Comparison of ENCODE assay signal across 10 cellular contexts in the genomic region with DNA sequence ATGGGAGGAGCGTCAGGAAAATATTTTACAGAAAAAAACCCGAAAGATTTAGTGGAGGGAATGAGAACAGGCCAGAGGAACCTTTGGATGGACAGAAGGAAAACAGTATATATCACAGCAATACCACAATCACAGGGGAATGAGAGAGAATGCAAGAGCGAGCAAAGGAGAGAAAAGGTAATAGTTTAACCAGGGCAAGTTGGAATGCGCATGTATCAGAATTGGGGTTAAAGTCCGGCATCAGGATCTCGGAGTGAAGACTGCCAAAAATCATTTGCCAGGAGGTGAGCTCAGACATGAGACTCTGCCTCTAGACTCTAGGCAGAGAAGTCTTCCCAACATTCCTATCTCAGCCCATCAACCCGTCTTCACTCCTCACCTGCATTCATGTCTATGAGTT. TPM values are rescaled to one million over a fixed set of nuclear protein-coding genes. Genes with fewer than 3 reads are reported as not detected.
DNase-seq lines count a peak whose midpoint lies in the region; ATAC-seq and TF ChIP-seq lines count a peak whose summit lies in the region.
"Had no signal": no experiment of that assay in that cellular context is flagged by ENCODE, and none has a peak within 500 bp of the region (broad histone marks: within the 10 kb centered on the region; RNA-seq: fewer than 3 reads in every experiment).

No MANE protein-coding gene starts in this region.

- H3K36me3 ChIP-seq in Karpas-422 (ENCODE audit: insufficient read depth, low read length): peaks cover 61% of the 10 kb centered on the region
- peaks cover 29% of the 10 kb centered on the region for H3K36me3 ChIP-seq in brain microvascular endothelial cell (replicated peaks)
- H3K36me3 ChIP-seq in mesodermal cell (ENCODE audit: control insufficient read depth, insufficient read depth, low read length): peaks cover 64% of the 10 kb centered on the region
- H3K36me3 ChIP-seq in subcutaneous abdominal adipose tissue (ENCODE audit: control insufficient read depth in 5 of 5, insufficient read depth in 5 of 5, low read length in 5 of 5): peaks cover 3 to 26% (median 20%) of the 10 kb centered on the region in 5 donors
- peaks cover 72% of the 10 kb centered on the region for H3K36me3 ChIP-seq in WERI-Rb-1

- H3K27me3 ChIP-seq in Karpas-422 (ENCODE audit: low read length) (no peaks in the 10 kb centered on the region), brain microvascular endothelial cell (replicated peaks) (no peaks in the 10 kb centered on the region), subcutaneous abdominal adipose tissue (ENCODE audit: control insufficient read depth in 5 of 5, insufficient read depth in 4 of 5, low read length in 5 of 5) (peaks cover 0 to 3% (median 0%) of the 10 kb centered on the region in 5 donors), WERI-Rb-1 (ENCODE audit: insufficient read depth, low read depth, severe bottlenecking) (no peaks in the 10 kb centered on the region)

- H3K9ac ChIP-seq in Karpas-422 (ENCODE audit: low read length) (peak overlapping the region; percentile 85), subcutaneous abdominal adipose tissue (ENCODE audit: low read length in 5 of 5) (no peak overlapping the region)

- no peaks in the 10 kb centered on the region for H3K9me3 Mint-ChIP-seq in activated T-helper 1 cell treated with anti-CD3 and anti-CD28 coated beads, Interleukin-12 subunit alpha, Interleukin-12 subunit beta, Interleukin-2, Interleukin-4 antibody, amounts not matched to agents 30 ng/mL and 10 ng/mL and 1 ng/mL, durations not matched to agents 14 hours and 24 hours and 36 hours

- H3K27ac Mint-ChIP-seq in activated T-helper 1 cell treated with anti-CD3 and anti-CD28 coated beads, Interleukin-12 subunit alpha, Interleukin-12 subunit beta, Interleukin-2, Interleukin-4 antibody, amounts not matched to agents 30 ng/mL and 10 ng/mL and 1 ng/mL, durations not matched to agents 14 hours and 24 hours and 36 hours: no peak overlapping the region

- no peak for DNase-seq in Karpas-422
- no peak for DNase-seq in brain microvascular endothelial cell
- no peak for DNase-seq in activated T-helper 1 cell treated with anti-CD3 and anti-CD28 coated beads, Interleukin-12 subunit alpha, Interleukin-12 subunit beta, Interleukin-2, Interleukin-4 antibody, amounts not matched to agents 30 ng/mL and 10 ng/mL and 1 ng/mL, durations not matched to agents 14 hours and 24 hours and 36 hours (ENCODE audit: low spot score)
- DNase-seq in WERI-Rb-1: no peak
- DNase-seq: activated CD4-positive, alpha-beta T cell treated with anti-CD3 and anti-CD28 coated beads, Interleukin-2, amount 50 U/mL, for 1 hour; aorta; GDM1 had no signal

- TF ChIP-seq CTCF in brain microvascular endothelial cell (IDR thresholded peaks at IDR 0.05; ENCODE audit: low read depth, low read length, missing control alignments): no peak
- TF ChIP-seq CTCF in WERI-Rb-1 (IDR thresholded peaks at IDR 0.05; ENCODE audit: low read depth, low read length): no peak

- H3K4me1 ChIP-seq in Karpas-422 (ENCODE audit: low read length): peaks cover 99% of the 10 kb centered on the region
- H3K4me1 ChIP-seq in mesodermal cell (ENCODE audit: control insufficient read depth, insufficient read depth, low read length, poor library complexity, severe bottlenecking): peaks cover 46% of the 10 kb centered on the region
- peaks cover 16 to 48% (median 34%) of the 10 kb centered on the region in 5 donors for H3K4me1 ChIP-seq in subcutaneous abdominal adipose tissue (ENCODE audit: control insufficient read depth in 5 of 5, insufficient read depth in 5 of 5, low read length in 5 of 5)

- H3K36me3 Mint-ChIP-seq in activated T-helper 1 cell treated with anti-CD3 and anti-CD28 coated beads, Interleukin-12 subunit alpha, Interleukin-12 subunit beta, Interleukin-2, Interleukin-4 antibody, amounts not matched to agents 30 ng/mL and 10 ng/mL and 1 ng/mL, durations not matched to agents 14 hours and 24 hours and 36 hours (ENCODE audit: low read depth): peaks cover 60% of the 10 kb centered on the region

- no peak overlapping the region for H3K4me3 Mint-ChIP-seq in activated T-helper 1 cell treated with anti-CD3 and anti-CD28 coated beads, Interleukin-12 subunit alpha, Interleukin-12 subunit beta, Interleukin-2, Interleukin-4 antibody, amounts not matched to agents 30 ng/mL and 10 ng/mL and 1 ng/mL, durations not matched to agents 14 hours and 24 hours and 36 hours

- H3K4me3 ChIP-seq in Karpas-422 (ENCODE audit: low read length) (peak overlapping the region; percentile 35), brain microvascular endothelial cell (ENCODE audit: low read depth, low read length) (no peak overlapping the region), mesodermal cell (ENCODE audit: extremely low read depth, insufficient read depth, low read length, poor library complexity, severe bottlenecking) (no peak overlapping the region), subcutaneous abdominal adipose tissue (ENCODE audit: low read depth in 1 of 5, low read length in 5 of 5) (peak overlapping the region in 1 of 5 donors; percentile 23), WERI-Rb-1 (ENCODE audit: low read depth, low read length) (no peak overlapping the region)

- no peaks in the 10 kb centered on the region for H3K9me2 ChIP-seq in Karpas-422 (replicated peaks; ENCODE audit: insufficient read depth, low read length)

- no peak for ATAC-seq in GM21423 (IDR thresholded peaks at IDR 0.05; ENCODE audit: unreplicated experiment)

- intact Hi-C loops in activated T-helper 1 cell treated with anti-CD3 and anti-CD28 coated beads, Interleukin-12 subunit alpha, Interleukin-12 subunit beta, Interleukin-2, Interleukin-4 antibody, amounts not matched to agents 30 ng/mL and 10 ng/mL and 1 ng/mL, durations not matched to agents 14 hours and 24 hours and 36 hours (cut with micrococcal nuclease): loop anchor here (2.0 kb wide), 1 partner anchor 39 kb away; no protein-coding TSS in a partner anchor

- H3K27ac ChIP-seq in Karpas-422 (ENCODE audit: low read length) (peak overlapping the region; percentile 100), brain microvascular endothelial cell (peak overlapping the region; percentile 51), mesodermal cell (ENCODE audit: low read depth, low read length, severe bottlenecking) (peak overlapping the region; percentile 89), subcutaneous abdominal adipose tissue (ENCODE audit: low read depth, low read length) (peak overlapping the region; percentile 59), WERI-Rb-1 (no peak overlapping the region)

- H3K27me3 Mint-ChIP-seq in activated T-helper 1 cell treated with anti-CD3 and anti-CD28 coated beads, Interleukin-12 subunit alpha, Interleukin-12 subunit beta, Interleukin-2, Interleukin-4 antibody, amounts not matched to agents 30 ng/mL and 10 ng/mL and 1 ng/mL, durations not matched to agents 14 hours and 24 hours and 36 hours (ENCODE audit: insufficient read depth): no peaks in the 10 kb centered on the region

- 94 to 95% methylated on average over 3 to 7 of the region's 7 CpGs for WGBS in mesodermal cell (ENCODE audit: insufficient coverage in 2 of 2), 2 experiments

- H3K79me2 ChIP-seq in Karpas-422 (ENCODE audit: low read length): peaks cover 32% of the 10 kb centered on the region

- no peaks in the 10 kb centered on the region for H4K20me1 ChIP-seq in Karpas-422 (ENCODE audit: insufficient read depth, low read depth, low read length)

- H3K9me3 ChIP-seq in Karpas-422 (ENCODE audit: low read length) (no peaks in the 10 kb centered on the region), mesodermal cell (ENCODE audit: control insufficient read depth, low read length) (no peaks in the 10 kb centered on the region), subcutaneous abdominal adipose tissue (ENCODE audit: control insufficient read depth in 5 of 5, low read length in 5 of 5) (no peaks in the 10 kb centered on the region), WERI-Rb-1 (ENCODE audit: severe bottlenecking) (peaks cover 2% of the 10 kb centered on the region)

- no peak overlapping the region for H2AFZ ChIP-seq in Karpas-422 (ENCODE audit: low read length)

- peaks cover 37% of the 10 kb centered on the region for H3K4me1 Mint-ChIP-seq in activated T-helper 1 cell treated with anti-CD3 and anti-CD28 coated beads, Interleukin-12 subunit alpha, Interleukin-12 subunit beta, Interleukin-2, Interleukin-4 antibody, amounts not matched to agents 30 ng/mL and 10 ng/mL and 1 ng/mL, durations not matched to agents 14 hours and 24 hours and 36 hours (ENCODE audit: low read depth)

- peak overlapping the region; percentile 74 for H3K4me2 ChIP-seq in Karpas-422 (ENCODE audit: low read depth, low read length, poor library complexity, severe bottlenecking)

- in situ Hi-C loops in brain microvascular endothelial cell (cut with HindIII; ENCODE audit: low pct_ligation_motif_present, low sequenced_read_pairs): no loop called here

RNA-seq across cellular contexts. Expression of a gene that starts 36.8 kb away (rescaled TPM):
- total RNA-seq in Karpas-422 (2014; rRNA removed; shearing (Covaris generic); ENCODE audit: low replicate concordance): 5.1 and 5.8 TPM in 2 replicates
- polyA plus RNA-seq in mesodermal cell (2013, experiment 1 of 2): 5.4 TPM
- polyA plus RNA-seq in mesodermal cell (2013, experiment 2 of 2): 5.2 TPM
- total RNA-seq in activated T-helper 1 cell treated with anti-CD3 and anti-CD28 coated beads, Interleukin-12 subunit alpha, Interleukin-12 subunit beta, Interleukin-2, Interleukin-4 antibody, amounts not matched to agents 30 ng/mL and 10 ng/mL and 1 ng/mL, durations not matched to agents 14 hours and 24 hours and 36 hours: not detected in 2 replicates

RNA-seq across cellular contexts. Expression of a gene that starts 40.8 kb away (rescaled TPM):
- 7.0 and 11.8 TPM in 2 replicates for total RNA-seq in Karpas-422 (2014; rRNA removed; shearing (Covaris generic); ENCODE audit: low replicate concordance)
- 23.1 TPM for polyA plus RNA-seq in mesodermal cell (2013, experiment 1 of 2)
- polyA plus RNA-seq in mesodermal cell (2013, experiment 2 of 2): 20.8 TPM
- total RNA-seq in activated T-helper 1 cell treated with anti-CD3 and anti-CD28 coated beads, Interleukin-12 subunit alpha, Interleukin-12 subunit beta, Interleukin-2, Interleukin-4 antibody, amounts not matched to agents 30 ng/mL and 10 ng/mL and 1 ng/mL, durations not matched to agents 14 hours and 24 hours and 36 hours: not detected in 2 replicates

RNA-seq across cellular contexts. Expression of a gene that starts 49.9 kb away (rescaled TPM):
- total RNA-seq in Karpas-422 (2014; rRNA removed; shearing (Covaris generic); ENCODE audit: low replicate concordance): 61.3 and 75.2 TPM in 2 replicates
- polyA plus RNA-seq in mesodermal cell (2013, experiment 1 of 2): 115 TPM
- polyA plus RNA-seq in mesodermal cell (2013, experiment 2 of 2): 92.6 TPM
- 0.31 and 0.32 TPM in 2 replicates for total RNA-seq in activated T-helper 1 cell treated with anti-CD3 and anti-CD28 coated beads, Interleukin-12 subunit alpha, Interleukin-12 subunit beta, Interleukin-2, Interleukin-4 antibody, amounts not matched to agents 30 ng/mL and 10 ng/mL and 1 ng/mL, durations not matched to agents 14 hours and 24 hours and 36 hours

Comparison
In these comparisons a context has a peak if more than half of its experiments do, and no peak if none do; other contexts are left out.
1. RNA of a gene that starts 49.9 kb away (total RNA-seq): 61.3 to 75.2 TPM in Karpas-422; 0.31 to 0.32 TPM in activated T-helper 1 cell treated with anti-CD3 and anti-CD28 coated beads, Interleukin-12 subunit alpha, Interleukin-12 subunit beta, Interleukin-2, Interleukin-4 antibody, amounts not matched to agents 30 ng/mL and 10 ng/mL and 1 ng/mL, durations not matched to agents 14 hours and 24 hours and 36 hours; every median in the first group is over 10 times any median in the second.